ENCODE assay signal across 1 cellular context in the genomic region with DNA sequence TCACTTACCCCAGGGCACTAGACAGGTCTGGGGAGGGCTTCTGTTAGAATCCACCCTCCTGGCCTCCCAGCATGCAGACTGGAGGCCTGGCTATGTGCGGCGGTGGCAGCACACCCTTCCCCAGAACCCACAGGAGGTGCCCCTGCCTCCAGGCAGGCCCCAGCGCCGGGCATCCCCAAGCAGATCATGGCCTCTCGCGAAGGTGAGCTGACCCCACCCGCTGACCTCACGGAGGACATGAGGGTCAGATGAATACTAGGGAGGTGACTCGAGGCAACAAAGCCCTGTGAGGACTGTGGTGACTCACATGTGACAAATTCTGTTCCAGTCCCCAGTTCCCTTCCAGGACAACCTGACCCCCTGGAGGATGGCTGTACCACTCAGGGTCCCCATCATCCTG.
TF ChIP-seq lines count a peak whose summit lies in the region.

No MANE protein-coding gene starts in this region.

TF ChIP-seq in H1, 55 proteins besides CTCF, POLR2A, EP300 and RAD21:
- no peak for TF ChIP-seq PHF8 (conservative IDR thresholded peaks at IDR 0.05; ENCODE audit: low read depth, low read length)
- TF ChIP-seq BCL11A (IDR thresholded peaks at IDR 0.05; ENCODE audit: low read depth in 2 of 2, low read length in 2 of 2): no peak
- TF ChIP-seq FOSL1 (IDR thresholded peaks at IDR 0.05; ENCODE audit: insufficient read depth, low read depth, low read length): no peak
